In the genomic region with DNA sequence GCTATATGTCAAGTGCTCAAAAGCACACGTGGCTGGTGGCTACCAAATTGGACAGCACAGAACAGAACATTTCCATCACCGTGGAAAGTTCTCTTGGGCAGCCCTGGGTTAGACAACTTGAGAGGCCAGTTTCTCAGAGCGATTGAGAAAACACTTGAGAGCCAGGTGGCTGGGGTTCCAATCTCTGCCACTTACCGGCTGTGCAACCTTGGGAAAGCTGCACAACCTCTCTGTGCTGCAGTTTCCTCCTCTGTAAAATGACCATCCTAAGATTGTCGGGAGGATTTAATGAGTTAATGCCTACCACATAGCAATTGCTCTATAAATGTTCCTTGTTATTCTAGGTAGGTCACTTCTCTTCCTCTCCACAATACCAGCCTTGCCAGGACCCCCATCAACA, we compare ENCODE assay signal across 23 cellular contexts.
"Had no signal": no experiment of that assay in that cellular context is flagged by ENCODE, and none has a peak within 500 bp of the region (broad histone marks: within the 10 kb centered on the region; RNA-seq: fewer than 3 reads in every experiment).

No MANE protein-coding gene starts in this region.

- DNase-seq: dermis blood vessel endothelial cell; dorsolateral prefrontal cortex; effector CD4-positive, alpha-beta T cell; effector memory CD4-positive, alpha-beta T cell; foreskin keratinocyte; heart left ventricle; hypothalamus; immature natural killer cell; islet precursor cell; kidney; kidney glomerular epithelial cell; left lung; left ventricle myocardium superior; lower lobe of right lung; mesendoderm; midbrain had no signal

- H2AFZ ChIP-seq: hepatocyte had no signal

- H3K79me2 ChIP-seq: hepatocyte had no signal

- H3K4me3 Mint-ChIP-seq: immature natural killer cell had no signal

- FAIRE-seq: colon, endothelial cell of umbilical vein, frontal cortex, kidney had no signal

- H3K9me3 ChIP-seq: esophagus muscularis mucosa, gastroesophageal sphincter, heart left ventricle, left lung, lower lobe of right lung had no signal

- ATAC-seq: foreskin keratinocyte, gastroesophageal sphincter, heart left ventricle, left lung, left ventricle myocardium superior, lower lobe of right lung had no signal

- H3K27me3 ChIP-seq: esophagus muscularis mucosa, gastroesophageal sphincter had no signal

- H3K9me3 Mint-ChIP-seq: immature natural killer cell had no signal

- H3K27ac Mint-ChIP-seq: immature natural killer cell had no signal

- H3K36me3 ChIP-seq: esophagus muscularis mucosa, gastroesophageal sphincter, heart left ventricle, left lung, lower lobe of right lung had no signal

- H3K4me2 ChIP-seq: hepatocyte had no signal

- H3K4me3 ChIP-seq: coronary artery, dorsolateral prefrontal cortex, esophagus muscularis mucosa, gastroesophageal sphincter, heart left ventricle, hepatocyte, left lung, lower lobe of right lung had no signal

- H3K27ac ChIP-seq: coronary artery, dorsolateral prefrontal cortex, esophagus muscularis mucosa, foreskin keratinocyte, gastroesophageal sphincter, heart left ventricle, hepatocyte, left lung, lower lobe of right lung had no signal
